ENCODE assay signal across 1 cellular context in the genomic region with DNA sequence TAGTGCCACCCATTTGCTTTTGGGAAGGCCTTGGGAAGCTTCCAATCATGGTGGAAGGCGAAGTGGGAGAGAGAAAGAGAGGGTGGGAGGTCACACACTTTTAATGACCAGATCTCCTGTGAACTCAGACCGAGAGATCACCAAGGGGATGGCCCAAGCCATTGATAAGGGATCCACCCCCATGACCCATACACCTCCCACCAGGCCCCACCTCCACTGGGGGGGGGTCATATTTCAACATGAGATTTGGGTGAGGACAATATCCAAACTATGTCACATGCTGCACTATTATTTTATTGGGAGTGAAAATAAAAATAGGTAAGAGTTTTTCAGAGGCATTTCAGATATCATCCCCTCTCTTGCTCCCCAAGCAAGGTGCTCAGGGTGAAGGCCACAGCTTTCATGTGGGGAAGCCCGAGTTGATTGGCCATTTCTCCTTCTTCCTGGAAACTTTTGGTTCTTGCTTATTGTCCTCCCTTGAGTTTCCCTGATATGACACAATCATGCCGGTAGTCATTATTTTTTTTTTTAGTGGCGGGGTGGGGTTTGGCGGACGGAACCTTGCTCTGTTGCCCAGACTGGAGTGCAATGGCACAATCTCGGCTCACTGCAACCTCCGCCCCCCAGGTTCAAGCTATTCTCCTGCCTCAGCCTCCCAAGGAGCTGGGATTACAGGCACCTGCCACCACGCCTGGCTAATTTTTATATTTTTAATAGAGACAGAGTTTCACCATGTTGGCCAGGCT.
TF ChIP-seq lines count a peak whose summit lies in the region.

No MANE protein-coding gene starts in this region.

TF ChIP-seq in K562, 482 proteins besides CTCF, POLR2A, EP300 and RAD21 (continued from another document):
- TF ChIP-seq, protein P1, sequence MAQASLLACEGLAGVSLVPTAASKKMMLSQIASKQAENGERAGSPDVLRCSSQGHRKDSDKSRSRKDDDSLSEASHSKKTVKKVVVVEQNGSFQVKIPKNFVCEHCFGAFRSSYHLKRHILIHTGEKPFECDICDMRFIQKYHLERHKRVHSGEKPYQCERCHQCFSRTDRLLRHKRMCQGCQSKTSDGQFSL (CRISPR knock-in tag; IDR thresholded peaks at IDR 0.05), result peak; percentile 64
- TF ChIP-seq, protein P1 (tag; IDR thresholded peaks at IDR 0.05), result peak in 1 of 2 experiments; percentile 58; a peak in 1 of 4 replicates
- TF ChIP-seq ZNF239 (CRISPR knock-in tag; IDR thresholded peaks at IDR 0.05), result no peak
- no peak for TF ChIP-seq TBL1XR1 (IDR thresholded peaks at IDR 0.05; ENCODE audit: low read length in 2 of 2)
- TF ChIP-seq GATAD2B (IDR thresholded peaks at IDR 0.05; ENCODE audit: borderline replicate concordance), result no peak
- TF ChIP-seq, protein P2, sequence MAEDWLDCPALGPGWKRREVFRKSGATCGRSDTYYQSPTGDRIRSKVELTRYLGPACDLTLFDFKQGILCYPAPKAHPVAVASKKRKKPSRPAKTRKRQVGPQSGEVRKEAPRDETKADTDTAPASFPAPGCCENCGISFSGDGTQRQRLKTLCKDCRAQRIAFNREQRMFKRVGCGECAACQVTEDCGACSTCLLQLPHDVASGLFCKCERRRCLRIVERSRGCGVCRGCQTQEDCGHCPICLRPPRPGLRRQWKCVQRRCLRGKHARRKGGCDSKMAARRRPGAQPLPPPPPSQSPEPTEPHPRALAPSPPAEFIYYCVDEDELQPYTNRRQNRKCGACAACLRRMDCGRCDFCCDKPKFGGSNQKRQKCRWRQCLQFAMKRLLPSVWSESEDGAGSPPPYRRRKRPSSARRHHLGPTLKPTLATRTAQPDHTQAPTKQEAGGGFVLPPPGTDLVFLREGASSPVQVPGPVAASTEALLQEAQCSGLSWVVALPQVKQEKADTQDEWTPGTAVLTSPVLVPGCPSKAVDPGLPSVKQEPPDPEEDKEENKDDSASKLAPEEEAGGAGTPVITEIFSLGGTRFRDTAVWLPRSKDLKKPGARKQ (CRISPR knock-in tag; IDR thresholded peaks at IDR 0.05), result no peak
- no peak for TF ChIP-seq ELF4 (CRISPR knock-in tag; IDR thresholded peaks at IDR 0.05)
- TF ChIP-seq, protein P3, sequence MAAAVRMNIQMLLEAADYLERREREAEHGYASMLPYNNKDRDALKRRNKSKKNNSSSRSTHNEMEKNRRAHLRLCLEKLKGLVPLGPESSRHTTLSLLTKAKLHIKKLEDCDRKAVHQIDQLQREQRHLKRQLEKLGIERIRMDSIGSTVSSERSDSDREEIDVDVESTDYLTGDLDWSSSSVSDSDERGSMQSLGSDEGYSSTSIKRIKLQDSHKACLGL (CRISPR knock-in tag; IDR thresholded peaks at IDR 0.05; ENCODE audit: borderline replicate concordance, poor library complexity, severe bottlenecking), result no peak
- TF ChIP-seq PCBP1 (IDR thresholded peaks at IDR 0.05; ENCODE audit: low read depth, low read length, poor library complexity, severe bottlenecking), result no peak
- TF ChIP-seq, protein P4, sequence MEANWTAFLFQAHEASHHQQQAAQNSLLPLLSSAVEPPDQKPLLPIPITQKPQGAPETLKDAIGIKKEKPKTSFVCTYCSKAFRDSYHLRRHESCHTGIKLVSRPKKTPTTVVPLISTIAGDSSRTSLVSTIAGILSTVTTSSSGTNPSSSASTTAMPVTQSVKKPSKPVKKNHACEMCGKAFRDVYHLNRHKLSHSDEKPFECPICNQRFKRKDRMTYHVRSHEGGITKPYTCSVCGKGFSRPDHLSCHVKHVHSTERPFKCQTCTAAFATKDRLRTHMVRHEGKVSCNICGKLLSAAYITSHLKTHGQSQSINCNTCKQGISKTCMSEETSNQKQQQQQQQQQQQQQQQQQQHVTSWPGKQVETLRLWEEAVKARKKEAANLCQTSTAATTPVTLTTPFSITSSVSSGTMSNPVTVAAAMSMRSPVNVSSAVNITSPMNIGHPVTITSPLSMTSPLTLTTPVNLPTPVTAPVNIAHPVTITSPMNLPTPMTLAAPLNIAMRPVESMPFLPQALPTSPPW (CRISPR knock-in tag; IDR thresholded peaks at IDR 0.05), result peak; percentile 43; the same call in 1 of the 2 replicates
